8 cellular contexts compared by ENCODE assay signal in genomic region chr20:33443006-33443511, GRCh38. TPM values are rescaled to one million over a fixed set of nuclear protein-coding genes. Genes with fewer than 3 reads are reported as not detected.
DNase-seq lines count a peak whose midpoint lies in the region; ATAC-seq, FAIRE-seq and TF ChIP-seq lines count a peak whose summit lies in the region.

No MANE protein-coding gene starts in this region.

- H4K20me1 ChIP-seq in BLaER1 (no peaks in the 10 kb centered on the region), OCI-LY3 (ENCODE audit: insufficient read depth, low read length) (no peaks in the 10 kb centered on the region)

- H3K4me2 ChIP-seq in BLaER1 (peak overlapping the region; percentile 92), OCI-LY3 (ENCODE audit: low read length) (peak overlapping the region; percentile 97)

- H3K9ac ChIP-seq in BLaER1 (peak overlapping the region; percentile 82), OCI-LY3 (ENCODE audit: low read length) (peak overlapping the region; percentile 48)

- peak overlapping the region; percentile 53 for H3K4me3 Mint-ChIP-seq in stimulated activated naive CD8-positive, alpha-beta T cell treated with anti-CD3 and anti-CD28 coated beads, Interleukin-15, Interleukin-2, amounts not matched to agents 100 ng/mL and 50 ng/mL, for 24 hours

- no peaks in the 10 kb centered on the region for H3K36me3 Mint-ChIP-seq in stimulated activated naive CD8-positive, alpha-beta T cell treated with anti-CD3 and anti-CD28 coated beads, Interleukin-15, Interleukin-2, amounts not matched to agents 100 ng/mL and 50 ng/mL, for 24 hours (ENCODE audit: low read depth)

- H2AFZ ChIP-seq in OCI-LY3 (ENCODE audit: low read depth, low read length): peak overlapping the region; percentile 50; the same call in 1 of the 2 replicates

- ATAC-seq in GM21447 (IDR thresholded peaks at IDR 0.05; ENCODE audit: unreplicated experiment) (peak; percentile 6), left lobe of liver (no peak)

- no peaks in the 10 kb centered on the region for H3K27me3 Mint-ChIP-seq in stimulated activated naive CD8-positive, alpha-beta T cell treated with anti-CD3 and anti-CD28 coated beads, Interleukin-15, Interleukin-2, amounts not matched to agents 100 ng/mL and 50 ng/mL, for 24 hours

- no peak for DNase-seq in bronchial epithelial cell (ENCODE audit: low read depth)
- peak; percentile 59 for DNase-seq in left lobe of liver (ENCODE audit: low spot score)
- DNase-seq in NCI-H187 (lab: John Stamatoyannopoulos, UW): no peak
- DNase-seq in A172 (ENCODE audit: low spot score): no peak

- H3K27ac Mint-ChIP-seq in stimulated activated naive CD8-positive, alpha-beta T cell treated with anti-CD3 and anti-CD28 coated beads, Interleukin-15, Interleukin-2, amounts not matched to agents 100 ng/mL and 50 ng/mL, for 24 hours: no peak overlapping the region

- H3K4me3 ChIP-seq in BLaER1: peak overlapping the region; percentile 89
- H3K4me3 ChIP-seq in OCI-LY3 (ENCODE audit: low read length): peak overlapping the region; percentile 78
- peak overlapping the region; percentile 49 for H3K4me3 ChIP-seq in bronchial epithelial cell (ENCODE audit: low read depth, low read length)

- H3K9me3 Mint-ChIP-seq in stimulated activated naive CD8-positive, alpha-beta T cell treated with anti-CD3 and anti-CD28 coated beads, Interleukin-15, Interleukin-2, amounts not matched to agents 100 ng/mL and 50 ng/mL, for 24 hours: no peaks in the 10 kb centered on the region

- H3K27me3 ChIP-seq in BLaER1: no peaks in the 10 kb centered on the region
- peaks cover 10% of the 10 kb centered on the region; the same call in 1 of the 2 replicates for H3K27me3 ChIP-seq in OCI-LY3 (ENCODE audit: low read depth, low read length)
- H3K27me3 ChIP-seq in bronchial epithelial cell (ENCODE audit: control insufficient read depth, insufficient read depth, low read length): peaks cover 3% of the 10 kb centered on the region

- H3K4me1 ChIP-seq in BLaER1 (peaks cover 86% of the 10 kb centered on the region), OCI-LY3 (ENCODE audit: low read length) (peaks cover 35% of the 10 kb centered on the region)

- H3K36me3 ChIP-seq in BLaER1 (peaks cover 10% of the 10 kb centered on the region), OCI-LY3 (replicated peaks; ENCODE audit: low read depth, low read length) (no peaks in the 10 kb centered on the region), bronchial epithelial cell (ENCODE audit: control insufficient read depth, insufficient read depth, low read length) (no peaks in the 10 kb centered on the region)

- TF ChIP-seq CTCF in OCI-LY3 (IDR thresholded peaks at IDR 0.05; ENCODE audit: low read depth, low read length) (no peak), bronchial epithelial cell (IDR thresholded peaks at IDR 0.05; ENCODE audit: insufficient read depth, low read length, severe bottlenecking) (no peak)

- peaks cover 13% of the 10 kb centered on the region for H3K4me1 Mint-ChIP-seq in stimulated activated naive CD8-positive, alpha-beta T cell treated with anti-CD3 and anti-CD28 coated beads, Interleukin-15, Interleukin-2, amounts not matched to agents 100 ng/mL and 50 ng/mL, for 24 hours (ENCODE audit: low read depth)

- H3K27ac ChIP-seq in BLaER1: peak overlapping the region; percentile 79
- no peak overlapping the region for H3K27ac ChIP-seq in OCI-LY3 (ENCODE audit: low read length)

- no peak for FAIRE-seq in bronchial epithelial cell (lab: Jason Lieb, UNC)

- no peaks in the 10 kb centered on the region for H3K79me2 ChIP-seq in OCI-LY3 (ENCODE audit: low read length)

- H3K9me3 ChIP-seq in BLaER1 (peaks cover 2% of the 10 kb centered on the region), OCI-LY3 (ENCODE audit: insufficient read depth, low read length) (no peaks in the 10 kb centered on the region)

RNA-seq across cellular contexts. Expression of gene SNTA1, which starts 0.5 kb away (rescaled TPM):
- total RNA-seq in bronchial epithelial cell (4.2 and 7.8 TPM in 2 replicates), left lobe of liver (12.1 TPM)
- total RNA-seq in A172 (2014; rRNA removed; shearing (Covaris generic)): 60.7 and 70.7 TPM in 2 replicates

RNA-seq across cellular contexts. Expression of gene CDK5RAP1, which starts 41.7 kb away (rescaled TPM):
- total RNA-seq in bronchial epithelial cell (21.6 and 27.4 TPM in 2 replicates), left lobe of liver (17.0 TPM)
- total RNA-seq in A172 (2014; rRNA removed; shearing (Covaris generic)): 54.3 and 94.3 TPM in 2 replicates

RNA-seq across cellular contexts. Expression of gene CBFA2T2, which starts 46.8 kb away (rescaled TPM):
- total RNA-seq in bronchial epithelial cell: 4.0 and 5.3 TPM in 2 replicates
- 5.7 TPM for total RNA-seq in left lobe of liver
- 6.7 and 10.1 TPM in 2 replicates for total RNA-seq in A172 (2014; rRNA removed; shearing (Covaris generic))
